In genomic region chr2:176076063-176076462, GRCh38 we compare ENCODE assay signal across 28 cellular contexts. TPM values are rescaled to one million over a fixed set of nuclear protein-coding genes. Genes with fewer than 3 reads are reported as not detected.
"Had no signal": no experiment of that assay in that cellular context is flagged by ENCODE, and none has a peak within 500 bp of the region (broad histone marks: within the 10 kb centered on the region; RNA-seq: fewer than 3 reads in every experiment).

No MANE protein-coding gene starts in this region.

- H3K9me3 ChIP-seq: colonic mucosa, esophagus muscularis mucosa, transverse colon, upper lobe of right lung had no signal

- H3K36me3 ChIP-seq: colonic mucosa, esophagus muscularis mucosa, neural progenitor cell, right atrium auricular region, transverse colon, upper lobe of right lung had no signal

- H3K27ac ChIP-seq: colonic mucosa, esophagus muscularis mucosa, foreskin keratinocyte, neural progenitor cell, parathyroid adenoma, right atrium auricular region, skin epidermis, transverse colon, upper lobe of right lung had no signal

- H3K4me2 ChIP-seq: neural progenitor cell had no signal

- H3K4me3 ChIP-seq: colonic mucosa, esophagus muscularis mucosa, lung, neural progenitor cell, right atrium auricular region, skin epidermis, transverse colon, upper lobe of right lung had no signal

- H3K4me1 ChIP-seq: colonic mucosa, foreskin keratinocyte, neural progenitor cell, parathyroid adenoma, upper lobe of right lung had no signal

- H3K79me2 ChIP-seq: parathyroid adenoma had no signal

- H3K9ac ChIP-seq: neural progenitor cell, parathyroid adenoma had no signal

- FAIRE-seq: kidney had no signal

- DNase-seq: central memory CD4-positive, alpha-beta T cell; colonic mucosa; effector CD8-positive, alpha-beta T cell; foreskin keratinocyte; kidney; midbrain; naive thymus-derived CD4-positive, alpha-beta T cell; stimulated activated CD4-positive, alpha-beta T cell treated with anti-CD3 and anti-CD28 coated beads, Interleukin-15, amount 100 ng/mL, for 24 hours; stimulated activated CD4-positive, alpha-beta T cell treated with anti-CD3 and anti-CD28 coated beads, Interleukin-2, amount 100 ng/mL, for 48 hours; stimulated activated naive B cell treated with anti-CD40 and anti-IgM and Interleukin-4, amounts not matched to agents 10 μg/mL and 1 μg/mL and 100 μg/mL, for 72 hours; transverse colon; upper lobe of right lung had no signal

- H2AFZ ChIP-seq: neural progenitor cell, parathyroid adenoma had no signal

RNA-seq across cellular contexts. Expression of gene EVX2, which starts 7.7 kb away (rescaled TPM):
- total RNA-seq: chondrocyte; colonic mucosa; endodermal cell; epithelial cell of proximal tubule; fibroblast of lung; foreskin keratinocyte; kidney; left lobe of liver; liver; lung; mucosa of gallbladder; naive thymus-derived CD4-positive, alpha-beta T cell; osteoblast; progenitor cell of endocrine pancreas; right atrium auricular region; transverse colon; upper lobe of right lung had no signal
- polyA plus RNA-seq: fibroblast of lung; foreskin keratinocyte; liver; lung; naive thymus-derived CD4-positive, alpha-beta T cell; thymus had no signal

RNA-seq across cellular contexts. Expression of gene HOXD13, which starts 16.5 kb away (rescaled TPM):
- total RNA-seq: chondrocyte; epithelial cell of proximal tubule; esophagus muscularis mucosa; fibroblast of lung; foreskin keratinocyte; kidney; left lobe of liver; liver; lung; mucosa of gallbladder; naive thymus-derived CD4-positive, alpha-beta T cell; osteoblast; progenitor cell of endocrine pancreas; right atrium auricular region; upper lobe of right lung had no signal
- polyA plus RNA-seq: fibroblast of lung; foreskin keratinocyte; liver; lung; naive thymus-derived CD4-positive, alpha-beta T cell had no signal

RNA-seq across cellular contexts. Expression of gene HOXD12, which starts 23.5 kb away (rescaled TPM):
- total RNA-seq: chondrocyte; colonic mucosa; endodermal cell; epithelial cell of proximal tubule; esophagus muscularis mucosa; fibroblast of lung; foreskin keratinocyte; kidney; left lobe of liver; liver; lung; mucosa of gallbladder; naive thymus-derived CD4-positive, alpha-beta T cell; osteoblast; progenitor cell of endocrine pancreas; right atrium auricular region; transverse colon; upper lobe of right lung had no signal
- polyA plus RNA-seq: fibroblast of lung; foreskin keratinocyte; liver; lung; naive thymus-derived CD4-positive, alpha-beta T cell; thymus had no signal

RNA-seq across cellular contexts. Expression of gene HOXD11, which starts 31.0 kb away (rescaled TPM):
- total RNA-seq: chondrocyte; endodermal cell; esophagus muscularis mucosa; fibroblast of lung; foreskin keratinocyte; left lobe of liver; liver; lung; mucosa of gallbladder; naive thymus-derived CD4-positive, alpha-beta T cell; osteoblast; progenitor cell of endocrine pancreas; right atrium auricular region; upper lobe of right lung had no signal
- polyA plus RNA-seq: fibroblast of lung; foreskin keratinocyte; liver; lung; naive thymus-derived CD4-positive, alpha-beta T cell had no signal

RNA-seq across cellular contexts. Expression of gene HOXD10, which starts 40.5 kb away (rescaled TPM):
- total RNA-seq: chondrocyte; endodermal cell; fibroblast of lung; foreskin keratinocyte; left lobe of liver; liver; mucosa of gallbladder; naive thymus-derived CD4-positive, alpha-beta T cell; osteoblast; progenitor cell of endocrine pancreas; right atrium auricular region had no signal
- polyA plus RNA-seq: fibroblast of lung; foreskin keratinocyte; liver; naive thymus-derived CD4-positive, alpha-beta T cell had no signal
